ENCODE assay signal across 19 cellular contexts in the genomic region with DNA sequence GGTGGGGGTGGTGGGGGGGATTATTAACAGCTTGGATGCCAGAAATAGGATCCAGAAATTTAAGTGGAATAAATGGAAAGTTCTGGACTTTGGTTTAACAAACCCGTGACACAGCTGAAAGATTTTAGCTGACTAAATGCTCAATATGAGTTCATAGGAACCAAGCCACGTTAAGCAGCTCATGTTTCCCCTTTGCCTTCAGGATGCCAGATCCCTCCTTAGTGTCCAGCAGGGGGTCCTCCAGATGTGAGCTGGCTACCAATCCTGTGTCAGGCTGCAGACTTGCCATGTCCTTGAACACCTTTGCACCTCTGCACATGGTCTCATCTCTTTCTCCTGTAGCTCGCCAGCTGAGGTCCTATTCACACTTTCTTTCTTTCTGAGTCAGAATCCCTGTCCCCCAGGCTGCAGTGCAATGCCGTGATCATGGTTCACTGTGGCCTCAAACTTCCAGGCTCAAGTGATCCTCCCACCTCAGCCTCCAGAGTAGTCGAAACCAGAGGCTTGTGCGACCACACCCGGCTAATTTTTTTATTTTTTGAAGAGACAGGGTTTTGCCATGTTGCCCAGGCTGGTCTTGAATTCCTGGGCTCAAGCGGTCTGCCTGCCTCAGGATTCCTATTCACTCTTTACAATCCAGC.
DNase-seq lines count a peak whose midpoint lies in the region; ATAC-seq, FAIRE-seq and TF ChIP-seq lines count a peak whose summit lies in the region.
"Had no signal": no experiment of that assay in that cellular context is flagged by ENCODE, and none has a peak within 500 bp of the region (broad histone marks: within the 10 kb centered on the region; RNA-seq: fewer than 3 reads in every experiment).

No MANE protein-coding gene starts in this region.

- H3K27me3 Mint-ChIP-seq in WTC11 (ENCODE audit: low read depth) = no peaks in the 10 kb centered on the region; the same call in 1 of the 2 replicates
- H3K27me3 Mint-ChIP-seq: activated CD4-positive, alpha-beta T cell treated with anti-CD3 and anti-CD28 coated beads for 36 hours had no signal

- peak overlapping the region in 1 of 2 donors; percentile 36 for H3K27ac ChIP-seq in liver (ENCODE audit: low read depth in 1 of 2, low read length in 2 of 2)
- H3K27ac ChIP-seq in spleen = no peak overlapping the region
- no peak overlapping the region for H3K27ac ChIP-seq in Peyer's patch
- H3K27ac ChIP-seq: C4-2B, dorsolateral prefrontal cortex, tibial artery had no signal

- no peak overlapping the region for H3K4me3 Mint-ChIP-seq in WTC11
- H3K4me3 Mint-ChIP-seq: activated CD4-positive, alpha-beta T cell treated with anti-CD3 and anti-CD28 coated beads for 36 hours had no signal

- 69% methylated on average over 8 of the region's 8 CpGs for WGBS in liver
- WGBS in spleen, 5 donors = 81 to 88% (median 85%) methylated on average over 8 of the region's 8 CpGs

- DNase-seq in AG09319 (ENCODE audit: extremely low read depth, low read depth) = no peak
- DNase-seq in HCEC 1CT = peak; percentile 19
- DNase-seq in bronchial epithelial cell (ENCODE audit: low read depth) = no peak
- DNase-seq in spleen = no peak
- DNase-seq in Peyer's patch = no peak
- DNase-seq in WTC11 (ENCODE audit: low spot score) = no peak
- DNase-seq: activated CD4-positive, alpha-beta T cell treated with anti-CD3 and anti-CD28 coated beads for 36 hours; dorsolateral prefrontal cortex; NCI-H1417; NCI-H510A; stimulated activated CD4-positive, alpha-beta T cell treated with anti-CD3 and anti-CD28 coated beads, Interleukin-1b, Interleukin-23, amount 100 ng/mL, for 48 hours had no signal

- TF ChIP-seq POLR2A in spleen (IDR thresholded peaks at IDR 0.05) (no peak), Peyer's patch (IDR thresholded peaks at IDR 0.05) (no peak)

- POLR2A ChIA-PET in WTC11 (lab: Charles Lee) = no interaction called here

- no peak overlapping the region for H3K4me3 ChIP-seq in bronchial epithelial cell (ENCODE audit: low read depth, low read length)
- H3K4me3 ChIP-seq in liver (ENCODE audit: low read depth in 1 of 3, low read length in 3 of 3) = no peak overlapping the region
- no peak overlapping the region for H3K4me3 ChIP-seq in spleen
- H3K4me3 ChIP-seq in Peyer's patch = no peak overlapping the region
- H3K4me3 ChIP-seq: dorsolateral prefrontal cortex, gastroesophageal sphincter, tibial artery had no signal

- H3K27me3 ChIP-seq in bronchial epithelial cell (ENCODE audit: control insufficient read depth, insufficient read depth, low read length) (peaks cover 1% of the 10 kb centered on the region), liver (ENCODE audit: control insufficient read depth in 4 of 4, insufficient read depth in 4 of 4, low read length in 3 of 4) (no peaks in the 10 kb centered on the region), spleen (replicated peaks in 1 of 7) (no peaks in the 10 kb centered on the region), Peyer's patch (no peaks in the 10 kb centered on the region)
- H3K27me3 ChIP-seq: dorsolateral prefrontal cortex, gastroesophageal sphincter, tibial artery had no signal

- H3K4me1 ChIP-seq in liver (ENCODE audit: control insufficient read depth in 4 of 4, insufficient read depth in 4 of 4, low read length in 3 of 4) = peaks cover 2 to 17% (median 8%) of the 10 kb centered on the region in 4 donors
- peaks cover 0 to 31% (median 6%) of the 10 kb centered on the region in 6 donors for H3K4me1 ChIP-seq in spleen
- no peaks in the 10 kb centered on the region for H3K4me1 ChIP-seq in Peyer's patch

- no peaks in the 10 kb centered on the region for H3K9me3 ChIP-seq in liver (ENCODE audit: control insufficient read depth in 4 of 4, low read length in 3 of 4)
- no peaks in the 10 kb centered on the region for H3K9me3 ChIP-seq in spleen
- H3K9me3 ChIP-seq in Peyer's patch = no peaks in the 10 kb centered on the region
- H3K9me3 ChIP-seq: gastroesophageal sphincter, tibial artery had no signal

- TF ChIP-seq RAD21 in liver (IDR thresholded peaks at IDR 0.05) = no peak

- no peaks in the 10 kb centered on the region for H3K9me3 Mint-ChIP-seq in WTC11

- no peak overlapping the region for H3K9ac ChIP-seq in liver (ENCODE audit: low read depth in 1 of 2, low read length in 2 of 2)

- TF ChIP-seq CTCF in AG09319 (IDR thresholded peaks at IDR 0.05; ENCODE audit: low read depth, low read length) (peak; percentile 29), bronchial epithelial cell (IDR thresholded peaks at IDR 0.05; ENCODE audit: insufficient read depth, low read length, severe bottlenecking) (no peak), liver (IDR thresholded peaks at IDR 0.05; ENCODE audit: low read depth, low read length, missing input control) (no peak), spleen (IDR thresholded peaks at IDR 0.05 in 8 of 11, conservative IDR thresholded peaks at IDR 0.05 in 3 of 11) (no peak), Peyer's patch (IDR thresholded peaks at IDR 0.05) (no peak), WTC11 (IDR thresholded peaks at IDR 0.05) (no peak)

- H3K36me3 ChIP-seq in bronchial epithelial cell (ENCODE audit: control insufficient read depth, insufficient read depth, low read length) = no peaks in the 10 kb centered on the region
- H3K36me3 ChIP-seq in liver (ENCODE audit: control insufficient read depth in 4 of 4, insufficient read depth in 3 of 4, low read depth in 1 of 4, low read length in 3 of 4) = no peaks in the 10 kb centered on the region
- H3K36me3 ChIP-seq in spleen = no peaks in the 10 kb centered on the region
- H3K36me3 ChIP-seq in Peyer's patch = no peaks in the 10 kb centered on the region
- H3K36me3 ChIP-seq: gastroesophageal sphincter, tibial artery had no signal

- CTCF ChIA-PET in WTC11 (lab: Charles Lee) = interaction anchor here (0.7 kb wide), 1 partner anchor 121 kb away, joined by 4 read pairs; no protein-coding TSS in a partner anchor

- FAIRE-seq in bronchial epithelial cell (lab: Jason Lieb, UNC) = peak; percentile 73
- FAIRE-seq: astrocyte, keratinocyte had no signal

- H3K27ac Mint-ChIP-seq in WTC11 = no peak overlapping the region
- H3K27ac Mint-ChIP-seq: activated CD4-positive, alpha-beta T cell treated with anti-CD3 and anti-CD28 coated beads for 36 hours had no signal

- peaks cover 12% of the 10 kb centered on the region for H3K4me1 Mint-ChIP-seq in WTC11

- H3K36me3 Mint-ChIP-seq in WTC11 = no peaks in the 10 kb centered on the region

- intact Hi-C loops in spleen (cut with DNase I; ENCODE audit: low total_unique reads) = no loop called here

- ATAC-seq in GM18498 (IDR thresholded peaks at IDR 0.05; ENCODE audit: unreplicated experiment) (no peak), WTC11 (no peak)
- ATAC-seq: activated CD4-positive, alpha-beta T cell treated with anti-CD3 and anti-CD28 coated beads for 36 hours; Panc1 had no signal

TF ChIP-seq in liver, 16 proteins besides CTCF, POLR2A, EP300 and RAD21:
- TF ChIP-seq HNF4A (conservative IDR thresholded peaks at IDR 0.05) (peak; percentile 30 to 50), NR2F2 (IDR thresholded peaks at IDR 0.05) (no peak), RXRA (IDR thresholded peaks at IDR 0.05) (no peak), SP1 (IDR thresholded peaks at IDR 0.05) (peak; percentile 38), GABPA (IDR thresholded peaks at IDR 0.05 in 1 of 2, conservative IDR thresholded peaks at IDR 0.05 in 1 of 2) (no peak)
- TF ChIP-seq, protein P1, sequence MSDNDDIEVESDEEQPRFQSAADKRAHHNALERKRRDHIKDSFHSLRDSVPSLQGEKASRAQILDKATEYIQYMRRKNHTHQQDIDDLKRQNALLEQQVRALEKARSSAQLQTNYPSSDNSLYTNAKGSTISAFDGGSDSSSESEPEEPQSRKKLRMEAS (IDR thresholded peaks at IDR 0.05) = no peak
- TF ChIP-seq, protein P2, sequence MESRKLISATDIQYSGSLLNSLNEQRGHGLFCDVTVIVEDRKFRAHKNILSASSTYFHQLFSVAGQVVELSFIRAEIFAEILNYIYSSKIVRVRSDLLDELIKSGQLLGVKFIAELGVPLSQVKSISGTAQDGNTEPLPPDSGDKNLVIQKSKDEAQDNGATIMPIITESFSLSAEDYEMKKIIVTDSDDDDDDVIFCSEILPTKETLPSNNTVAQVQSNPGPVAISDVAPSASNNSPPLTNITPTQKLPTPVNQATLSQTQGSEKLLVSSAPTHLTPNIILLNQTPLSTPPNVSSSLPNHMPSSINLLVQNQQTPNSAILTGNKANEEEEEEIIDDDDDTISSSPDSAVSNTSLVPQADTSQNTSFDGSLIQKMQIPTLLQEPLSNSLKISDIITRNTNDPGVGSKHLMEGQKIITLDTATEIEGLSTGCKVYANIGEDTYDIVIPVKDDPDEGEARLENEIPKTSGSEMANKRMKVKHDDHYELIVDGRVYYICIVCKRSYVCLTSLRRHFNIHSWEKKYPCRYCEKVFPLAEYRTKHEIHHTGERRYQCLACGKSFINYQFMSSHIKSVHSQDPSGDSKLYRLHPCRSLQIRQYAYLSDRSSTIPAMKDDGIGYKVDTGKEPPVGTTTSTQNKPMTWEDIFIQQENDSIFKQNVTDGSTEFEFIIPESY (IDR thresholded peaks at IDR 0.05) = no peak
TF ChIP-seq in liver: peak in this region for 2.

TF ChIP-seq in WTC11, 78 proteins besides CTCF, POLR2A, EP300 and RAD21 (continues in another document):
- TF ChIP-seq, protein P3, sequence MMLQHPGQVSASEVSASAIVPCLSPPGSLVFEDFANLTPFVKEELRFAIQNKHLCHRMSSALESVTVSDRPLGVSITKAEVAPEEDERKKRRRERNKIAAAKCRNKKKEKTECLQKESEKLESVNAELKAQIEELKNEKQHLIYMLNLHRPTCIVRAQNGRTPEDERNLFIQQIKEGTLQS (CRISPR knock-in tag; conservative IDR thresholded peaks at IDR 0.05) = no peak
- TF ChIP-seq, protein P4, sequence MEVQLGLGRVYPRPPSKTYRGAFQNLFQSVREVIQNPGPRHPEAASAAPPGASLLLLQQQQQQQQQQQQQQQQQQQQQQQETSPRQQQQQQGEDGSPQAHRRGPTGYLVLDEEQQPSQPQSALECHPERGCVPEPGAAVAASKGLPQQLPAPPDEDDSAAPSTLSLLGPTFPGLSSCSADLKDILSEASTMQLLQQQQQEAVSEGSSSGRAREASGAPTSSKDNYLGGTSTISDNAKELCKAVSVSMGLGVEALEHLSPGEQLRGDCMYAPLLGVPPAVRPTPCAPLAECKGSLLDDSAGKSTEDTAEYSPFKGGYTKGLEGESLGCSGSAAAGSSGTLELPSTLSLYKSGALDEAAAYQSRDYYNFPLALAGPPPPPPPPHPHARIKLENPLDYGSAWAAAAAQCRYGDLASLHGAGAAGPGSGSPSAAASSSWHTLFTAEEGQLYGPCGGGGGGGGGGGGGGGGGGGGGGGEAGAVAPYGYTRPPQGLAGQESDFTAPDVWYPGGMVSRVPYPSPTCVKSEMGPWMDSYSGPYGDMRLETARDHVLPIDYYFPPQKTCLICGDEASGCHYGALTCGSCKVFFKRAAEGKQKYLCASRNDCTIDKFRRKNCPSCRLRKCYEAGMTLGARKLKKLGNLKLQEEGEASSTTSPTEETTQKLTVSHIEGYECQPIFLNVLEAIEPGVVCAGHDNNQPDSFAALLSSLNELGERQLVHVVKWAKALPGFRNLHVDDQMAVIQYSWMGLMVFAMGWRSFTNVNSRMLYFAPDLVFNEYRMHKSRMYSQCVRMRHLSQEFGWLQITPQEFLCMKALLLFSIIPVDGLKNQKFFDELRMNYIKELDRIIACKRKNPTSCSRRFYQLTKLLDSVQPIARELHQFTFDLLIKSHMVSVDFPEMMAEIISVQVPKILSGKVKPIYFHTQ (CRISPR knock-in tag; IDR thresholded peaks at IDR 0.05) = no peak
